ENCODE assay signal across 17 cellular contexts in the genomic region with DNA sequence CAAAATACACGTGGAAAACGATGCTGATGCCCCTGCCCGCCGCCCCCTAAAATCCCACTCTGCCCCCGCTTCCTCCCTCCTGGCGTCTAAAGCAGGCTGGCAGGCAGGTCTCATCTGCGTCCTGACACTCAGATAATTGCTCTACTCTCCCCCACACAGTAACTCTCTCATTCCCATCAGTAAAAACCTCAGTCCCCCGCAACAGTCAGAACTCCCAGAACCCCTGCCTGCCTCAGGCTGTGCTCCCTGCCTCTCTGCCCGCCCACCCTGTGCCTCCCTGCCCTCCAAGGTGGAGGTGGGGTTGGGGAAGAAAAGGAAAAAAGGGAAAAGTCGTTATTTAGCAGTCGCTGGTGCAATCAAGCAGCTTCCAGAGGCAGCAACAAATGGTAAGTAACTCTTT.
"Had no signal": no experiment of that assay in that cellular context is flagged by ENCODE, and none has a peak within 500 bp of the region (broad histone marks: within the 10 kb centered on the region; RNA-seq: fewer than 3 reads in every experiment).

No MANE protein-coding gene starts in this region.

- H3K4me3 ChIP-seq: left ventricle myocardium inferior, lung, ovary, sigmoid colon, spleen, tibial nerve had no signal

- H3K36me3 ChIP-seq: left ventricle myocardium inferior, ovary, sigmoid colon, spleen, tibial nerve had no signal

- H3K27ac ChIP-seq: left ventricle myocardium inferior, ovary, sigmoid colon, spleen, tibial nerve had no signal

- DNase-seq: hippocampal formation; immature natural killer cell; kidney; left colon; left ventricle myocardium inferior; mesendoderm; naive B cell; natural killer cell; ovary; retina; sigmoid colon; small intestine; spleen; stimulated activated CD4-positive, alpha-beta T cell treated with anti-CD3 and anti-CD28 coated beads, Interleukin-4, amount 100 ng/mL, for 24 hours; stimulated activated naive CD4-positive, alpha-beta T cell had no signal

- H3K9me3 ChIP-seq: left ventricle myocardium inferior, ovary, sigmoid colon, spleen, tibial nerve had no signal

- H3K27me3 ChIP-seq: ovary, sigmoid colon, spleen, tibial nerve had no signal

- H3K4me1 ChIP-seq: left ventricle myocardium inferior, sigmoid colon, spleen, tibial nerve had no signal
